9 cellular contexts compared by ENCODE assay signal in genomic region chr1:152112101-152112884, GRCh38. TPM values are rescaled to one million over a fixed set of nuclear protein-coding genes. Genes with fewer than 3 reads are reported as not detected.
DNase-seq lines count a peak whose midpoint lies in the region; ATAC-seq and TF ChIP-seq lines count a peak whose summit lies in the region.
"Had no signal": no experiment of that assay in that cellular context is flagged by ENCODE, and none has a peak within 500 bp of the region (broad histone marks: within the 10 kb centered on the region; RNA-seq: fewer than 3 reads in every experiment).

No MANE protein-coding gene starts in this region.

- peaks cover 19% of the 10 kb centered on the region for H3K4me1 ChIP-seq in right cardiac atrium (ENCODE audit: control insufficient read depth, insufficient read depth, low read length)
- H3K4me1 ChIP-seq in tibial artery: peaks cover 0 to 47% (median 34%) of the 10 kb centered on the region in 4 donors

- no peaks in the 10 kb centered on the region for H3K36me3 ChIP-seq in tibial artery

- H3K27me3 ChIP-seq in right cardiac atrium (ENCODE audit: control insufficient read depth, insufficient read depth): peaks cover 11% of the 10 kb centered on the region
- H3K27me3 ChIP-seq in tibial artery: peaks cover 0 to 71% of the 10 kb centered on the region in 2 donors

- 2% methylated on average over 53 of the region's 53 CpGs for WGBS in right cardiac atrium

- H3K27me3 Mint-ChIP-seq in activated naive CD4-positive, alpha-beta T cell treated with anti-CD3 and anti-CD28 coated beads, Interleukin-2, amount 10 ng/mL, durations not matched to agents 7 days and 5 days: peaks cover 34% of the 10 kb centered on the region

- TF ChIP-seq CTCF in tibial artery (IDR thresholded peaks at IDR 0.05): no peak

- peak; percentile 32 for DNase-seq in activated naive CD4-positive, alpha-beta T cell treated with anti-CD3 and anti-CD28 coated beads, Interleukin-2, amount 10 ng/mL, durations not matched to agents 7 days and 5 days
- no peak for DNase-seq in activated naive CD4-positive, alpha-beta T cell (lab: John Stamatoyannopoulos, UW)
- DNase-seq in SK-MEL-5 (ENCODE audit: low read depth, low spot score) (peak; percentile 17), right cardiac atrium (peak in 2 of 3 donors; percentile 43 to 48), tibial artery (no peak), GOT3 (lab: John Stamatoyannopoulos, UW) (no peak)
- DNase-seq: NCI-H446 treated with DMSO at 0.1 percent for 48 hours had no signal

- H3K9me3 Mint-ChIP-seq in activated naive CD4-positive, alpha-beta T cell treated with anti-CD3 and anti-CD28 coated beads, Interleukin-2, amount 10 ng/mL, durations not matched to agents 7 days and 5 days: peaks cover 7% of the 10 kb centered on the region

- H3K4me3 Mint-ChIP-seq in activated naive CD4-positive, alpha-beta T cell treated with anti-CD3 and anti-CD28 coated beads, Interleukin-2, amount 10 ng/mL, durations not matched to agents 7 days and 5 days: no peak overlapping the region

- H3K9me3 ChIP-seq in right cardiac atrium (ENCODE audit: control insufficient read depth, low read length): peaks cover 2% of the 10 kb centered on the region
- H3K9me3 ChIP-seq in tibial artery: peaks cover 0 to 12% (median 12%) of the 10 kb centered on the region in 3 donors

- in situ Hi-C loops in SK-MEL-5 (cut with HindIII; ENCODE audit: low pct_unique_long_range_greater_than_20kb, low sequenced_read_pairs): no loop called here

- peak overlapping the region; percentile 36 for H3K4me3 ChIP-seq in right cardiac atrium (ENCODE audit: low read length)
- peak overlapping the region; percentile 46 to 58 for H3K4me3 ChIP-seq in tibial artery

- H3K4me1 Mint-ChIP-seq in activated naive CD4-positive, alpha-beta T cell treated with anti-CD3 and anti-CD28 coated beads, Interleukin-2, amount 10 ng/mL, durations not matched to agents 7 days and 5 days: peaks cover 5% of the 10 kb centered on the region

- H3K36me3 Mint-ChIP-seq in activated naive CD4-positive, alpha-beta T cell treated with anti-CD3 and anti-CD28 coated beads, Interleukin-2, amount 10 ng/mL, durations not matched to agents 7 days and 5 days: peaks cover 3% of the 10 kb centered on the region

- intact Hi-C loops in right cardiac atrium (cut with DNase I): no loop called here
- intact Hi-C loops in tibial artery (cut with DNase I; ENCODE audit: low total_unique reads): no loop called here

- ATAC-seq in right cardiac atrium: no peak
- ATAC-seq in GM19395 (IDR thresholded peaks at IDR 0.05; ENCODE audit: unreplicated experiment): no peak
- no peak for ATAC-seq in GM21515 (IDR thresholded peaks at IDR 0.05; ENCODE audit: unreplicated experiment)

- H3K27ac Mint-ChIP-seq in activated naive CD4-positive, alpha-beta T cell treated with anti-CD3 and anti-CD28 coated beads, Interleukin-2, amount 10 ng/mL, durations not matched to agents 7 days and 5 days: no peak overlapping the region

- H3K27ac ChIP-seq in right cardiac atrium (ENCODE audit: low read length) (no peak overlapping the region), tibial artery (no peak overlapping the region)

- CTCF ChIA-PET in activated naive CD4-positive, alpha-beta T cell treated with anti-CD3 and anti-CD28 coated beads, Interleukin-2, amount 10 ng/mL, durations not matched to agents 7 days and 5 days (lab: Charles Lee): interaction anchor here (1.0 to 6.4 kb wide), 5 partner anchors 55 to 77 kb away, joined by 3 to 46 read pairs (median 3); no protein-coding TSS in a partner anchor

RNA-seq across cellular contexts. Expression of gene TCHH, which starts 3.0 kb away (rescaled TPM):
- 0.05 and 0.27 TPM in 2 replicates for total RNA-seq in SK-MEL-5 (2014; rRNA removed; shearing (Covaris generic))
- polyA plus RNA-seq in SK-MEL-5 (2015; cell fraction: cytosol; rRNA removed): 0.20 and 0.43 TPM in 2 replicates
- polyA plus RNA-seq in SK-MEL-5 (2015; cell fraction: nucleus; rRNA removed): 0.35 TPM in 1 of 2 replicates, not detected in the other
- under 1 TPM; 0.03 to 0.11 (median 0.10) TPM for total RNA-seq in right cardiac atrium
- polyA plus RNA-seq in right cardiac atrium: 0.09 TPM

RNA-seq across cellular contexts. Expression of gene TCHHL1, which starts 23.4 kb away (rescaled TPM):
- not detected in 2 replicates for total RNA-seq in SK-MEL-5 (2014; rRNA removed; shearing (Covaris generic))
- polyA plus RNA-seq in SK-MEL-5 (2015; cell fraction: cytosol; rRNA removed): not detected in 2 replicates
- polyA plus RNA-seq in SK-MEL-5 (2015; cell fraction: nucleus; rRNA removed): not detected in 2 replicates
- total RNA-seq in right cardiac atrium: not detected
- not detected for polyA plus RNA-seq in right cardiac atrium

RNA-seq across cellular contexts. Expression of gene RPTN, which starts 46.7 kb away (rescaled TPM):
- not detected in 2 replicates for total RNA-seq in SK-MEL-5 (2014; rRNA removed; shearing (Covaris generic))
- not detected in 2 replicates for polyA plus RNA-seq in SK-MEL-5 (2015; cell fraction: cytosol; rRNA removed)
- not detected in 2 replicates for polyA plus RNA-seq in SK-MEL-5 (2015; cell fraction: nucleus; rRNA removed)
- total RNA-seq in right cardiac atrium: not detected
- polyA plus RNA-seq in right cardiac atrium: not detected

Comparison
In these comparisons a context has a peak if more than half of its experiments do, and no peak if none do; other contexts are left out.
1. DNase-seq: peak in activated naive CD4-positive, alpha-beta T cell treated with anti-CD3 and anti-CD28 coated beads, Interleukin-2, amount 10 ng/mL, durations not matched to agents 7 days and 5 days (single experiment), SK-MEL-5 (single experiment) and right cardiac atrium (2 of 3); none in activated naive CD4-positive, alpha-beta T cell (0 of 4), tibial artery (0 of 2) and GOT3 (single experiment).